8 cellular contexts compared by ENCODE assay signal in genomic region chr16:2963611-2964415, GRCh38. TPM values are rescaled to one million over a fixed set of nuclear protein-coding genes. Genes with fewer than 3 reads are reported as not detected.
DNase-seq lines count a peak whose midpoint lies in the region; ATAC-seq, FAIRE-seq and TF ChIP-seq lines count a peak whose summit lies in the region.

A gene with protein sequence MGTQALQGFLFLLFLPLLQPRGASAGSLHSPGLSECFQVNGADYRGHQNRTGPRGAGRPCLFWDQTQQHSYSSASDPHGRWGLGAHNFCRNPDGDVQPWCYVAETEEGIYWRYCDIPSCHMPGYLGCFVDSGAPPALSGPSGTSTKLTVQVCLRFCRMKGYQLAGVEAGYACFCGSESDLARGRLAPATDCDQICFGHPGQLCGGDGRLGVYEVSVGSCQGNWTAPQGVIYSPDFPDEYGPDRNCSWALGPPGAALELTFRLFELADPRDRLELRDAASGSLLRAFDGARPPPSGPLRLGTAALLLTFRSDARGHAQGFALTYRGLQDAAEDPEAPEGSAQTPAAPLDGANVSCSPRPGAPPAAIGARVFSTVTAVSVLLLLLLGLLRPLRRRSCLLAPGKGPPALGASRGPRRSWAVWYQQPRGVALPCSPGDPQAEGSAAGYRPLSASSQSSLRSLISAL (plus strand): TSS chr16:2964275. CDS start chr16:2964521, 246 bp downstream.

- no peak for TF ChIP-seq CTCF in nephron (IDR thresholded peaks at IDR 0.05; ENCODE audit: unreplicated experiment in 3 of 3)

- peaks cover 52% of the 10 kb centered on the region for H3K27me3 Mint-ChIP-seq in central memory CD8-positive, alpha-beta T cell
- peaks cover 44% of the 10 kb centered on the region for H3K27me3 Mint-ChIP-seq in nephron (ENCODE audit: low read depth)

- peaks cover 6% of the 10 kb centered on the region for H3K36me3 Mint-ChIP-seq in central memory CD8-positive, alpha-beta T cell (ENCODE audit: insufficient read depth)
- H3K36me3 Mint-ChIP-seq in nephron (ENCODE audit: low read depth) = no peaks in the 10 kb centered on the region

- peak within 1 kb of the TSS; percentile 77 for H3K4me3 Mint-ChIP-seq in central memory CD8-positive, alpha-beta T cell
- peak within 1 kb of the TSS; percentile 91 to 96 (median 95) for H3K4me3 Mint-ChIP-seq in nephron

- no peaks in the 10 kb centered on the region for H3K36me3 ChIP-seq in HUES48 (ENCODE audit: control insufficient read depth, insufficient read depth, low read length)

- peak; percentile 66 for DNase-seq in DMS114 treated with DMSO at 0.1 percent for 48 hours (lab: John Stamatoyannopoulos, UW; ENCODE audit: unreplicated experiment)
- DNase-seq in central memory CD8-positive, alpha-beta T cell (ENCODE audit: low spot score in 2 of 2) = no peak
- no peak for DNase-seq in GM19240 (ENCODE audit: insufficient read length, low spot score)
- no peak for DNase-seq in UCSD-AML1 (lab: John Stamatoyannopoulos, UW; ENCODE audit: unreplicated experiment)
- DNase-seq in GM12891 (ENCODE audit: insufficient read length, low spot score) = no peak

- ATAC-seq in central memory CD8-positive, alpha-beta T cell (replicated peaks; ENCODE audit: extremely low read depth, poor library complexity, severe bottlenecking) = no peak

- H3K27ac ChIP-seq in HUES48 (ENCODE audit: low read depth, low read length) = peak within 1 kb of the TSS; percentile 66

- H3K27me3 ChIP-seq in HUES48 (ENCODE audit: control insufficient read depth, insufficient read depth, low read length) = peaks cover 38% of the 10 kb centered on the region

- H3K9me3 ChIP-seq in HUES48 (ENCODE audit: control insufficient read depth, insufficient read depth, low read length) = no peaks in the 10 kb centered on the region

- no peaks in the 10 kb centered on the region for H3K9me3 Mint-ChIP-seq in central memory CD8-positive, alpha-beta T cell
- no peaks in the 10 kb centered on the region for H3K9me3 Mint-ChIP-seq in nephron

- peaks cover 27% of the 10 kb centered on the region for H3K4me1 Mint-ChIP-seq in central memory CD8-positive, alpha-beta T cell
- peaks cover 8% of the 10 kb centered on the region for H3K4me1 Mint-ChIP-seq in nephron

- peak within 1 kb of the TSS; percentile 69 for H3K4me3 ChIP-seq in HUES48 (ENCODE audit: low read depth, low read length)

- H3K27ac Mint-ChIP-seq in central memory CD8-positive, alpha-beta T cell (ENCODE audit: low read depth) = no peak within 1 kb of the TSS
- H3K27ac Mint-ChIP-seq in nephron = peak within 1 kb of the TSS; percentile 50 to 84 (median 79)

- H3K9ac ChIP-seq in HUES48 (ENCODE audit: low read depth, low read length) = no peak within 1 kb of the TSS

- no peak for FAIRE-seq in GM12891 (lab: Jason Lieb, UNC)

- H3K4me1 ChIP-seq in HUES48 (ENCODE audit: control insufficient read depth, insufficient read depth, low read length) = peaks cover 11% of the 10 kb centered on the region; the same call in 1 of the 2 replicates

- TF ChIP-seq POLR2A in Raji (IDR thresholded peaks at IDR 0.05; ENCODE audit: insufficient read depth, low read depth, low read length) = peak; percentile 58
- TF ChIP-seq POLR2A in GM12891 (IDR thresholded peaks at IDR 0.05; ENCODE audit: low read depth, low read length) = no peak

TF ChIP-seq in GM12891, 5 proteins besides CTCF, POLR2A, EP300 and RAD21:
- TF ChIP-seq POU2F2 (IDR thresholded peaks at IDR 0.05; ENCODE audit: low read depth, low read length) (no peak), SPI1 (IDR thresholded peaks at IDR 0.05; ENCODE audit: low read depth, low read length) (no peak), PAX5 (IDR thresholded peaks at IDR 0.05; ENCODE audit: insufficient read depth, low read length, severe bottlenecking) (no peak), POLR2AphosphoS5 (IDR thresholded peaks at IDR 0.05; ENCODE audit: low read depth, low read length) (no peak), TAF1 (IDR thresholded peaks at IDR 0.05; ENCODE audit: low read depth, low read length) (no peak)

RNA-seq across cellular contexts. Expression of the gene that starts here (rescaled TPM):
- polyA plus RNA-seq in GM12891 (2012; ENCODE audit: low read depth, missing spikeins) = 0.44 TPM
